In genomic region chr1:230976825-230977747, GRCh38 we compare ENCODE assay signal across 8 cellular contexts. TPM values are rescaled to one million over a fixed set of nuclear protein-coding genes. Genes with fewer than 3 reads are reported as not detected.
DNase-seq lines count a peak whose midpoint lies in the region; ATAC-seq and TF ChIP-seq lines count a peak whose summit lies in the region.

No MANE protein-coding gene starts in this region.

- H3K9me3 Mint-ChIP-seq in nephron, result no peaks in the 10 kb centered on the region

- 78% methylated on average over 11 of the region's 14 CpGs for WGBS in mammary epithelial cell (ENCODE audit: low coverage, missing lambda C conversion rate)

- peak overlapping the region; percentile 78 for H3K4me3 ChIP-seq in GM12875 (ENCODE audit: low read depth, low read length)
- H3K4me3 ChIP-seq in OCI-LY1 (ENCODE audit: low read depth, low read length, poor library complexity, severe bottlenecking), result peak overlapping the region; percentile 89
- peak overlapping the region; percentile 61 to 84 (median 62) for H3K4me3 ChIP-seq in mammary epithelial cell (replicated peaks in 1 of 3; ENCODE audit: insufficient read depth in 1 of 3, low read depth in 2 of 3, low read length in 3 of 3)

- H3K27me3 ChIP-seq in OCI-LY1 (ENCODE audit: insufficient read depth, low read length), result no peaks in the 10 kb centered on the region
- no peaks in the 10 kb centered on the region for H3K27me3 ChIP-seq in mammary epithelial cell (ENCODE audit: insufficient read depth, low read length)

- H3K4me2 ChIP-seq in OCI-LY1 (ENCODE audit: low read length), result peak overlapping the region; percentile 98
- H3K4me2 ChIP-seq in mammary epithelial cell (ENCODE audit: insufficient read depth, low read depth, low read length), result peak overlapping the region; percentile 88

- H3K9ac ChIP-seq in OCI-LY1 (ENCODE audit: low read length) (peak overlapping the region; percentile 67), mammary epithelial cell (ENCODE audit: insufficient read depth, low read length) (peak overlapping the region; percentile 25)

- H3K36me3 ChIP-seq in OCI-LY1 (ENCODE audit: insufficient read depth, low read length) (peaks cover 23% of the 10 kb centered on the region; the same call in 1 of the 2 replicates), mammary epithelial cell (ENCODE audit: insufficient read depth, low read length) (peaks cover 4% of the 10 kb centered on the region)

- H3K27ac ChIP-seq in OCI-LY1 (ENCODE audit: low read depth, low read length, poor library complexity, severe bottlenecking) (peak overlapping the region; percentile 75), mammary epithelial cell (ENCODE audit: insufficient read depth, low read depth, low read length) (no peak overlapping the region), substantia nigra (ENCODE audit: low read depth, low read length, poor library complexity, severe bottlenecking) (no peak overlapping the region)

- peaks cover 6% of the 10 kb centered on the region; the same call in 1 of the 2 replicates for H3K79me2 ChIP-seq in OCI-LY1 (ENCODE audit: insufficient read depth, low read length)
- peaks cover 60% of the 10 kb centered on the region for H3K79me2 ChIP-seq in mammary epithelial cell (ENCODE audit: insufficient read depth, low read length)

- no TSS peak for BruUV-seq in mammary epithelial cell (replicated peaks; lab: Mats Ljungman, UMichigan)

- H3K9me3 ChIP-seq in OCI-LY1 (ENCODE audit: low read length), result no peaks in the 10 kb centered on the region
- H3K9me3 ChIP-seq in mammary epithelial cell (replicated peaks; ENCODE audit: insufficient read depth, low read length), result no peaks in the 10 kb centered on the region

- H3K27me3 Mint-ChIP-seq in nephron (ENCODE audit: low read depth), result no peaks in the 10 kb centered on the region

- DNase-seq in mammary epithelial cell (no peak), NCI-H82 (lab: John Stamatoyannopoulos, UW) (no peak), substantia nigra (lab: John Stamatoyannopoulos, UW) (no peak), H4 (ENCODE audit: low spot score) (no peak)

- in situ Hi-C loops in mammary epithelial cell (cut with MboI; ENCODE audit: low sequenced_read_pairs in 2 of 2), result no loop called here

- TF ChIP-seq CTCF in GM12875 (IDR thresholded peaks at IDR 0.05; ENCODE audit: borderline replicate concordance, insufficient read depth, low read depth, low read length), result no peak
- TF ChIP-seq CTCF in OCI-LY1 (IDR thresholded peaks at IDR 0.05; ENCODE audit: low read length), result no peak
- TF ChIP-seq CTCF in mammary epithelial cell (conservative IDR thresholded peaks at IDR 0.05 in 1 of 2, IDR thresholded peaks at IDR 0.05 in 1 of 2; ENCODE audit: extremely low read depth in 1 of 2, insufficient read depth in 1 of 2, low read depth in 1 of 2, low read length in 2 of 2), result no peak
- no peak for TF ChIP-seq CTCF in nephron (IDR thresholded peaks at IDR 0.05; ENCODE audit: unreplicated experiment in 3 of 3)

- H2AFZ ChIP-seq in OCI-LY1 (ENCODE audit: low read length) (no peak overlapping the region), mammary epithelial cell (ENCODE audit: low read depth, low read length) (peak overlapping the region; percentile 94)

- dilution Hi-C loops in mammary epithelial cell (cut with HindIII; ENCODE audit: low sequenced_read_pairs), result no loop called here

- CTCF ChIA-PET in mammary epithelial cell (lab: Charles Lee; ENCODE audit: low non-redundant PET), result no interaction called here

- H3K4me1 ChIP-seq in OCI-LY1 (ENCODE audit: insufficient read depth, low read length, severe bottlenecking) (peaks cover 40% of the 10 kb centered on the region), mammary epithelial cell (ENCODE audit: insufficient read depth, low read length) (peaks cover 6% of the 10 kb centered on the region)

- peak overlapping the region; percentile 88 to 96 (median 95) for H3K4me3 Mint-ChIP-seq in nephron

- no peaks in the 10 kb centered on the region for H3F3A ChIP-seq in OCI-LY1 (ENCODE audit: insufficient read depth, low read length)

- ATAC-seq in GM21825 (IDR thresholded peaks at IDR 0.05; ENCODE audit: unreplicated experiment), result no peak

- no peaks in the 10 kb centered on the region for H3K9me2 ChIP-seq in OCI-LY1 (ENCODE audit: low read depth, low read length)

- H3K4me1 Mint-ChIP-seq in nephron, result peaks cover 33% of the 10 kb centered on the region

- H3K36me3 Mint-ChIP-seq in nephron (ENCODE audit: low read depth), result no peaks in the 10 kb centered on the region

- intact Hi-C loops in mammary epithelial cell (cut with micrococcal nuclease), result loop anchor here (5.0 kb wide), 1 partner anchor 335 kb away; the partner anchor contains the start of gene COG2

- H3K27ac Mint-ChIP-seq in nephron, result peak overlapping the region; percentile 82 to 88 (median 87)

- H4K20me1 ChIP-seq in OCI-LY1 (ENCODE audit: insufficient read depth, low read length) (no peaks in the 10 kb centered on the region), mammary epithelial cell (ENCODE audit: insufficient read depth, low read length) (no peaks in the 10 kb centered on the region)

RNA-seq across cellular contexts. Expression of gene TTC13, which starts 1.6 kb away (rescaled TPM):
- total RNA-seq in mammary epithelial cell, result 10 to 100 TPM; 11.9 to 12.5 TPM
- polyA plus RNA-seq in mammary epithelial cell, result 4.1 TPM
- 33.4 TPM for polyA minus RNA-seq in mammary epithelial cell
- total RNA-seq in H4 (2014; rRNA removed; shearing (Covaris generic)), result 8.3 and 11.3 TPM in 2 replicates

RNA-seq across cellular contexts. Expression of gene ARV1, which starts 1.8 kb away (rescaled TPM):
- 10 to 100 TPM; 14.5 to 22.4 TPM for total RNA-seq in mammary epithelial cell
- 21.8 TPM for polyA plus RNA-seq in mammary epithelial cell
- 9.2 TPM for polyA minus RNA-seq in mammary epithelial cell
- total RNA-seq in H4 (2014; rRNA removed; shearing (Covaris generic)), result 35.0 and 35.8 TPM in 2 replicates
